Comparison of ENCODE assay signal across 1 cellular context in genomic region chr1:161858271-161858670, GRCh38.
TF ChIP-seq lines count a peak whose summit lies in the region.

No MANE protein-coding gene starts in this region.

TF ChIP-seq in A549, 52 proteins besides CTCF, POLR2A, EP300 and RAD21 (continued from another document):
- TF ChIP-seq, protein P1, sequence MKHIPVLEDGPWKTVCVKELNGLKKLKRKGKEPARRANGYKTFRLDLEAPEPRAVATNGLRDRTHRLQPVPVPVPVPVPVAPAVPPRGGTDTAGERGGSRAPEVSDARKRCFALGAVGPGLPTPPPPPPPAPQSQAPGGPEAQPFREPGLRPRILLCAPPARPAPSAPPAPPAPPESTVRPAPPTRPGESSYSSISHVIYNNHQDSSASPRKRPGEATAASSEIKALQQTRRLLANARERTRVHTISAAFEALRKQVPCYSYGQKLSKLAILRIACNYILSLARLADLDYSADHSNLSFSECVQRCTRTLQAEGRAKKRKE (CRISPR knock-in tag; IDR thresholded peaks at IDR 0.05; ENCODE audit: low read depth), result no peak
TF ChIP-seq in A549: peak in this region for 1.
